8 cellular contexts compared by ENCODE assay signal in genomic region chr13:40984670-40985366, GRCh38. TPM values are rescaled to one million over a fixed set of nuclear protein-coding genes. Genes with fewer than 3 reads are reported as not detected.
A peak's percentile ranks its signal among the peaks of the same experiment; 100 is the strongest.
DNase-seq lines count a peak whose midpoint lies in the region; ATAC-seq and TF ChIP-seq lines count a peak whose summit lies in the region.

No MANE protein-coding gene starts in this region.

- ATAC-seq in HG03103 (IDR thresholded peaks at IDR 0.05; ENCODE audit: low read depth, unreplicated experiment) = peak; percentile 38
- ATAC-seq in GM19328 (IDR thresholded peaks at IDR 0.05; ENCODE audit: unreplicated experiment) = no peak

- peak; percentile 21 for DNase-seq in NCI-H2029 (lab: John Stamatoyannopoulos, UW)
- DNase-seq in NCI-H2029 treated with DMSO at 0.1 percent for 48 hours (lab: John Stamatoyannopoulos, UW) = no peak
- DNase-seq in adrenal gland = peak in 1 of 7 donors; percentile 16
- peak; percentile 62 for DNase-seq in medulla oblongata (ENCODE audit: extremely low spot score)
- DNase-seq in NCI-H82 (lab: John Stamatoyannopoulos, UW) = no peak
- DNase-seq in GM10248 (ENCODE audit: extremely low spot score) = no peak

- H3K4me1 ChIP-seq in adrenal gland (replicated peaks in 1 of 2) = peaks cover 27 to 61% of the 10 kb centered on the region in 2 donors

- no peak for TF ChIP-seq CTCF in adrenal gland (IDR thresholded peaks at IDR 0.05)
- TF ChIP-seq CTCF in GM10248 (IDR thresholded peaks at IDR 0.05; ENCODE audit: control extremely low read depth, extremely low read depth, low read depth, missing control alignments) = no peak

- peak overlapping the region in 1 of 4 donors; percentile 52 for H3K4me3 ChIP-seq in adrenal gland

- intact Hi-C loops in adrenal gland (cut with DNase I) = no loop called here

- peak overlapping the region; percentile 34 to 83 (median 61) for H3K27ac ChIP-seq in adrenal gland

- H3K9me3 ChIP-seq in adrenal gland (replicated peaks in 1 of 3) = no peaks in the 10 kb centered on the region

- 3 to 9% (median 7%) methylated on average over 3 of the region's 3 CpGs for WGBS in adrenal gland, 4 donors

- CTCF ChIA-PET in GM10248 (lab: Yijun Ruan, JAX) = interaction anchor here (0.8 to 3.3 kb wide), 5 partner anchors 10 to 30 kb away, joined by 3 to 23 read pairs (median 3); no protein-coding TSS in a partner anchor

- no peaks in the 10 kb centered on the region for H3K27me3 ChIP-seq in adrenal gland

- no peak for TF ChIP-seq POLR2A in adrenal gland (IDR thresholded peaks at IDR 0.05)

- no peaks in the 10 kb centered on the region for H3K36me3 ChIP-seq in adrenal gland (replicated peaks in 1 of 2)

- POLR2A ChIA-PET in GM10248 (lab: Yijun Ruan, JAX) = no interaction called here

RNA-seq across cellular contexts. Expression of gene ELF1, which starts 34.3 kb away (rescaled TPM):
- total RNA-seq in adrenal gland = 10 to 100 TPM; 27.6 to 64.3 (median 54.1) TPM
- 10 to 100 TPM in 2 of 3 donors, 1 to 10 TPM in 1; 6.3 to 36.1 (median 10.4) TPM for polyA plus RNA-seq in adrenal gland

Comparison
In these comparisons a context has a peak if more than half of its experiments do, and no peak if none do; other contexts are left out.
1. DNase-seq: peak in NCI-H2029 (single experiment) and medulla oblongata (single experiment); none in NCI-H2029 treated with DMSO at 0.1 percent for 48 hours (single experiment), NCI-H82 (single experiment) and GM10248 (single experiment).